1 cellular context compared by ENCODE assay signal in genomic region chr18:79567481-79568147, GRCh38.
TF ChIP-seq lines count a peak whose summit lies in the region.

No MANE protein-coding gene starts in this region.

TF ChIP-seq in IMR-90, 13 proteins besides CTCF, POLR2A, EP300 and RAD21 (continued from another document):
- TF ChIP-seq MAZ (IDR thresholded peaks at IDR 0.05; ENCODE audit: borderline replicate concordance, low read depth, low read length): peak; percentile 69; the same call in 1 of the 2 replicates
- TF ChIP-seq SMC3 (IDR thresholded peaks at IDR 0.05; ENCODE audit: low read depth, low read length): no peak
- TF ChIP-seq RCOR1 (IDR thresholded peaks at IDR 0.05; ENCODE audit: insufficient replicate concordance, low read length): peak; percentile 39
- TF ChIP-seq CHD1 (IDR thresholded peaks at IDR 0.05; ENCODE audit: low read depth, low read length): no peak
- TF ChIP-seq USF2 (IDR thresholded peaks at IDR 0.05; ENCODE audit: low read depth, low read length): no peak
- 0 out of 2 replicates have a peak, but pooled peaks have one; percentile 21 for TF ChIP-seq NFE2L2 (IDR thresholded peaks at IDR 0.05; ENCODE audit: low read depth, low read length)
